16 cellular contexts compared by ENCODE assay signal in genomic region chr19:8922591-8922990, GRCh38.
"Had no signal": no experiment of that assay in that cellular context is flagged by ENCODE, and none has a peak within 500 bp of the region (broad histone marks: within the 10 kb centered on the region; RNA-seq: fewer than 3 reads in every experiment).

No MANE protein-coding gene starts in this region.

- H3K9me3 ChIP-seq: left lung had no signal

- H3K36me3 ChIP-seq: left lung, WERI-Rb-1 had no signal

- H2AFZ ChIP-seq: hepatocyte had no signal

- H3K4me1 Mint-ChIP-seq: activated naive CD4-positive, alpha-beta T cell treated with anti-CD3 and anti-CD28 coated beads, Interleukin-2, amount 50 U/mL, for 24 hours; nephron; stimulated activated naive B cell treated with anti-CD40 and anti-IgM and Interleukin-4, amounts not matched to agents 10 μg/mL and 1 μg/mL and 100 μg/mL, for 72 hours had no signal

- H3K9me3 Mint-ChIP-seq: activated naive CD4-positive, alpha-beta T cell treated with anti-CD3 and anti-CD28 coated beads, Interleukin-2, amount 50 U/mL, for 24 hours had no signal

- H3K27ac ChIP-seq: hepatocyte, left lung, WERI-Rb-1 had no signal

- H3K27me3 ChIP-seq: hepatocyte, left lung had no signal

- H3K4me3 ChIP-seq: hepatocyte, left lung had no signal

- H3K79me2 ChIP-seq: hepatocyte had no signal

- H3K4me2 ChIP-seq: hepatocyte had no signal

- H3K4me1 ChIP-seq: left lung had no signal

- DNase-seq: activated CD4-positive, alpha-beta T cell treated with anti-CD3 and anti-CD28 coated beads for 1 hour; activated CD4-positive, alpha-beta T cell treated with anti-CD3 and anti-CD28 coated beads, Interleukin-2, amount 50 U/mL, for 48 hours; activated gamma-delta T cell; cerebellar nuclear complex; effector CD4-positive, alpha-beta T cell; foreskin fibroblast; left lung; mammary epithelial cell; midbrain; nucleus accumbens; stimulated activated naive B cell treated with anti-CD40 and anti-IgM and Interleukin-4, amounts not matched to agents 10 μg/mL and 1 μg/mL and 100 μg/mL, for 72 hours; T-helper 2 cell; WERI-Rb-1 had no signal

- H3K27ac Mint-ChIP-seq: activated naive CD4-positive, alpha-beta T cell treated with anti-CD3 and anti-CD28 coated beads, Interleukin-2, amount 50 U/mL, for 24 hours; nephron; stimulated activated naive B cell treated with anti-CD40 and anti-IgM and Interleukin-4, amounts not matched to agents 10 μg/mL and 1 μg/mL and 100 μg/mL, for 72 hours had no signal

- H3K4me3 Mint-ChIP-seq: activated naive CD4-positive, alpha-beta T cell treated with anti-CD3 and anti-CD28 coated beads, Interleukin-2, amount 50 U/mL, for 24 hours; nephron; stimulated activated naive B cell treated with anti-CD40 and anti-IgM and Interleukin-4, amounts not matched to agents 10 μg/mL and 1 μg/mL and 100 μg/mL, for 72 hours had no signal

- ATAC-seq: left lung; stimulated activated naive B cell treated with anti-CD40 and anti-IgM and Interleukin-4, amounts not matched to agents 10 μg/mL and 1 μg/mL and 100 μg/mL, for 72 hours had no signal

- H3K36me3 Mint-ChIP-seq: activated naive CD4-positive, alpha-beta T cell treated with anti-CD3 and anti-CD28 coated beads, Interleukin-2, amount 50 U/mL, for 24 hours had no signal
